ENCODE assay signal across 22 cellular contexts in the genomic region with DNA sequence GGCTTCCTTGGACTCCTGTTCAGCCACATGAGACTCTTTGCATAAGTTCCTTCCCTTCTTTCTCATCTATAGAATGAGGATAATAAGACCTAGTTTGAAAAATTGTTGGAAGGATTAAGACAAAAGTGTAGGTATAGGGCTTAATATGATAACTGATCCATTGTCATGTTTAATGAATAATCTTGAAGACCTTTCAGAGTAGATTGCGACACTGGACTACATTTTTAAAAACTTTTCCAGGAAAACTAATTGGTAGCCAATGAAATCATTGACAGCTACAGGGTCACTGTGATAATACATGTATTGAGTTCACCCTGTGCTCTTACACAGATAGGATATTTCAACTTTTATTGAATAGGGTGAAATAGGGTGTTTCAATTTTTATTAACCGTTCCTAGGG.
"Had no signal": no experiment of that assay in that cellular context is flagged by ENCODE, and none has a peak within 500 bp of the region (broad histone marks: within the 10 kb centered on the region; RNA-seq: fewer than 3 reads in every experiment).

No MANE protein-coding gene starts in this region.

- H3K4me2 ChIP-seq: KMS-11 had no signal

- H3K36me3 ChIP-seq: adrenal gland had no signal

- H3K4me3 ChIP-seq: adrenal gland, MG63, SJSA1 had no signal

- H3K27ac ChIP-seq: adrenal gland, KMS-11 had no signal

- H3K9me3 ChIP-seq: adrenal gland, SJSA1 had no signal

- DNase-seq: activated CD4-positive, alpha-beta T cell treated with anti-CD3 and anti-CD28 coated beads for 48 hours; activated CD4-positive, alpha-beta T cell treated with anti-CD3 and anti-CD28 coated beads, Interleukin-2, amount 50 U/mL, for 4 hours; activated CD8-positive, alpha-beta memory T cell treated with anti-CD3 and anti-CD28 coated beads, Interleukin-2, amount 50 U/mL, for 48 hours; activated CD8-positive, alpha-beta T cell treated with anti-CD3 and anti-CD28 coated beads, Interleukin-2, amount 10 ng/mL, durations not matched to agents 7 days and 5 days; activated naive CD4-positive, alpha-beta T cell treated with anti-CD3 and anti-CD28 coated beads, Interleukin-2, amount 50 U/mL, for 16 hours; activated naive CD8-positive, alpha-beta T cell treated with anti-CD3 and anti-CD28 coated beads, Interleukin-2, amount 10 ng/mL, durations not matched to agents 7 days and 5 days; activated T-cell treated with anti-CD3 and anti-CD28 coated beads, Interleukin-2, amount 50 U/mL, for 1 hour; anterior cingulate cortex; caudate nucleus; NCI-H1092 treated with DMSO at 0.1 percent for 48 hours; NCI-H1417 treated with DMSO at 0.1 percent for 48 hours; NCI-H1694; NCI-H2029; NCI-H510A treated with DMSO at 0.1 percent for 48 hours; NCI-H69; NK-92 treated with Interleukin-12 subunit alpha and Interleukin-12 subunit beta, amount 100 ng/mL, for 24 hours; Right ventricle myocardium superior had no signal

- H3K27me3 ChIP-seq: adrenal gland, MG63, SJSA1 had no signal

- ATAC-seq: activated CD4-positive, CD25-positive, alpha-beta regulatory T cell treated with anti-CD3 and anti-CD28 coated beads, Interleukin-2, amount 50 U/mL, for 24 hours; activated CD8-positive, alpha-beta T cell treated with anti-CD3 and anti-CD28 coated beads, Interleukin-2, amount 10 ng/mL, durations not matched to agents 7 days and 5 days had no signal

- H3K9ac ChIP-seq: KMS-11 had no signal
